In genomic region chr6:2791124-2792050, GRCh38 we compare ENCODE assay signal across 1 cellular context.
TF ChIP-seq lines count a peak whose summit lies in the region.

No MANE protein-coding gene starts in this region.

TF ChIP-seq in HepG2, 621 proteins besides CTCF, POLR2A, EP300 and RAD21 (continued from another document and continues in another):
- TF ChIP-seq ZBED4 (CRISPR knock-in tag; IDR thresholded peaks at IDR 0.05; ENCODE audit: borderline replicate concordance) (peak; percentile 51; the same call in 1 of the 2 replicates), MEIS1 (CRISPR knock-in tag; IDR thresholded peaks at IDR 0.05; ENCODE audit: borderline replicate concordance) (no peak), SOX13 (IDR thresholded peaks at IDR 0.05) (no peak), SOX13 (CRISPR knock-in tag; conservative IDR thresholded peaks at IDR 0.05 in 1 of 2, IDR thresholded peaks at IDR 0.05 in 1 of 2) (peak in 1 of 2 experiments; percentile 42; a peak in 1 of 4 replicates), SAP130 (CRISPR knock-in tag; IDR thresholded peaks at IDR 0.05; ENCODE audit: low read depth) (peak; percentile 50), SRY (CRISPR knock-in tag; IDR thresholded peaks at IDR 0.05) (no peak), JARID2 (CRISPR knock-in tag; IDR thresholded peaks at IDR 0.05; ENCODE audit: insufficient replicate concordance) (no peak), RBAK (CRISPR knock-in tag; IDR thresholded peaks at IDR 0.05) (no peak), NR2F6 (IDR thresholded peaks at IDR 0.05) (no peak), NR2F6 (CRISPR knock-in tag; IDR thresholded peaks at IDR 0.05) (peak; percentile 69; the same call in 1 of the 2 replicates), NR2F1 (CRISPR knock-in tag; IDR thresholded peaks at IDR 0.05) (peak in 1 of 2 experiments; percentile 38; a peak in 1 of 4 replicates), E2F1 (CRISPR knock-in tag; IDR thresholded peaks at IDR 0.05) (no peak), YEATS4 (CRISPR knock-in tag; IDR thresholded peaks at IDR 0.05; ENCODE audit: borderline replicate concordance) (no peak), ATF5 (CRISPR knock-in tag; IDR thresholded peaks at IDR 0.05; ENCODE audit: low read depth) (no peak), FOXO1 (CRISPR knock-in tag; IDR thresholded peaks at IDR 0.05) (no peak), XRCC5 (optimal IDR thresholded peaks at IDR 0.05; ENCODE audit: low read length) (peak; percentile 37), ELF3 (CRISPR knock-in tag; IDR thresholded peaks at IDR 0.05) (peak; percentile 64), ZMAT3 (CRISPR knock-in tag; conservative IDR thresholded peaks at IDR 0.05) (no peak), ZNF414 (CRISPR knock-in tag; IDR thresholded peaks at IDR 0.05) (0 out of 2 replicates have a peak, but pooled peaks have one; percentile 25), HOMEZ (CRISPR knock-in tag; IDR thresholded peaks at IDR 0.05; ENCODE audit: low read depth) (0 out of 2 replicates have a peak, but pooled peaks have one; percentile 22), ZNF549 (CRISPR knock-in tag; IDR thresholded peaks at IDR 0.05) (no peak), ZMYM4 (CRISPR knock-in tag; IDR thresholded peaks at IDR 0.05) (0 out of 2 replicates have a peak, but pooled peaks have one; percentile 20), MTA1 (CRISPR knock-in tag; IDR thresholded peaks at IDR 0.05; ENCODE audit: borderline replicate concordance) (no peak), FOXA1 (IDR thresholded peaks at IDR 0.05) (no peak), FOXA1 (CRISPR knock-in tag; IDR thresholded peaks at IDR 0.05) (no peak), NR0B2 (CRISPR knock-in tag; IDR thresholded peaks at IDR 0.05) (no peak), MED1 (CRISPR knock-in tag; IDR thresholded peaks at IDR 0.05) (peak; percentile 55), POGZ (CRISPR knock-in tag; IDR thresholded peaks at IDR 0.05) (no peak), SIN3B (IDR thresholded peaks at IDR 0.05; ENCODE audit: low read length) (no peak), FOXC1 (CRISPR knock-in tag; IDR thresholded peaks at IDR 0.05; ENCODE audit: borderline replicate concordance) (no peak), TRIM22 (IDR thresholded peaks at IDR 0.05) (no peak), ZNF354B (CRISPR knock-in tag; IDR thresholded peaks at IDR 0.05) (no peak), GZF1 (CRISPR knock-in tag; IDR thresholded peaks at IDR 0.05) (no peak), ZNF83 (CRISPR knock-in tag; IDR thresholded peaks at IDR 0.05; ENCODE audit: borderline replicate concordance) (no peak), ZNF225 (CRISPR knock-in tag; IDR thresholded peaks at IDR 0.05) (no peak), IKZF5 (CRISPR knock-in tag; IDR thresholded peaks at IDR 0.05) (peak; percentile 69; the same call in 1 of the 2 replicates), RXRB (CRISPR knock-in tag; IDR thresholded peaks at IDR 0.05; ENCODE audit: borderline replicate concordance) (peak; percentile 79), ZBTB38 (CRISPR knock-in tag; IDR thresholded peaks at IDR 0.05) (no peak), HNRNPUL1 (IDR thresholded peaks at IDR 0.05; ENCODE audit: low read depth, low read length) (no peak), ETV5 (CRISPR knock-in tag; IDR thresholded peaks at IDR 0.05; ENCODE audit: borderline replicate concordance) (peak; percentile 18; the same call in 1 of the 2 replicates), NONO (IDR thresholded peaks at IDR 0.05) (no peak), NONO (CRISPR knock-in tag; conservative IDR thresholded peaks at IDR 0.05) (no peak), ZZZ3 (CRISPR knock-in tag; IDR thresholded peaks at IDR 0.05; ENCODE audit: borderline replicate concordance) (no peak), ZNF276 (CRISPR knock-in tag; IDR thresholded peaks at IDR 0.05; ENCODE audit: low read depth) (no peak), GLI4 (CRISPR knock-in tag; IDR thresholded peaks at IDR 0.05; ENCODE audit: borderline replicate concordance) (no peak), ZNF263 (CRISPR knock-in tag; IDR thresholded peaks at IDR 0.05) (no peak), ZFP37 (CRISPR knock-in tag; IDR thresholded peaks at IDR 0.05; ENCODE audit: borderline replicate concordance) (no peak), THAP11 (CRISPR knock-in tag; IDR thresholded peaks at IDR 0.05) (peak; percentile 58), REST (IDR thresholded peaks at IDR 0.05; ENCODE audit: borderline replicate concordance in 1 of 2, low read depth in 1 of 2, low read length in 2 of 2) (no peak), MAFK (conservative IDR thresholded peaks at IDR 0.05 in 1 of 2, IDR thresholded peaks at IDR 0.05 in 1 of 2; ENCODE audit: low read length in 2 of 2) (no peak)
